ENCODE assay signal across 29 cellular contexts in the genomic region with DNA sequence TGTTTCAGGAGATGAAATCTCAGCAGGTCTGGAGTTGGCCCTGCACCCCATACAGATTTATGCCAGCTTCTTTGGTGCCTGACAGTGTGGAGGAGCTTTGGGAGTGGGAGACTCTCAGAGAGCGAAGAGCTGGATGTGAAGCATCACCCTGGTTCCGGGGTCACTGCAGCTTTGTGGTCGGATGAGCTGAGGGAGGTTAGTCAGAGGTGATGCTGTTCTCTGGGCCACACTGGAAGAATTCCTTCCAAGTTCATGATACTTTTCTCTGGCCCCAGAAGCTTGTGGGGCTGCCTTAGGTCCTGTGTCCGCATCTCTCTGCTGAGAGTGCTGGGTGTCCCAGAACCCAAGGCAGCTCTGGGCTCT.
DNase-seq lines count a peak whose midpoint lies in the region; ATAC-seq and TF ChIP-seq lines count a peak whose summit lies in the region.
"Had no signal": no experiment of that assay in that cellular context is flagged by ENCODE, and none has a peak within 500 bp of the region (broad histone marks: within the 10 kb centered on the region; RNA-seq: fewer than 3 reads in every experiment).

No MANE protein-coding gene starts in this region.

- no peak overlapping the region for H3K4me2 ChIP-seq in fibroblast of lung (ENCODE audit: extremely low read depth, insufficient read depth, low read length)

- peaks cover 57% of the 10 kb centered on the region for H3K4me1 Mint-ChIP-seq in neural crest cell
- H3K4me1 Mint-ChIP-seq: activated CD4-positive, alpha-beta T cell treated with anti-CD3 and anti-CD28 coated beads for 36 hours; endodermal cell had no signal

- no peak overlapping the region for H3K4me3 ChIP-seq in fibroblast of lung (replicated peaks in 1 of 4; ENCODE audit: control extremely low read depth in 1 of 4, insufficient read depth in 1 of 4, low read depth in 3 of 4, low read length in 4 of 4)
- H3K4me3 ChIP-seq: adrenal gland, cardiac muscle cell, right lobe of liver, SJCRH30, thoracic aorta had no signal

- H3K36me3 Mint-ChIP-seq in neural crest cell (ENCODE audit: low read depth), result no peaks in the 10 kb centered on the region

- no peaks in the 10 kb centered on the region for H3K79me2 ChIP-seq in fibroblast of lung (ENCODE audit: control insufficient read depth, insufficient read depth, low read length)
- H3K79me2 ChIP-seq: parathyroid adenoma had no signal

- no peaks in the 10 kb centered on the region for H3K27me3 ChIP-seq in fibroblast of lung (ENCODE audit: control insufficient read depth, insufficient read depth, low read length)
- H3K27me3 ChIP-seq: adrenal gland, cardiac muscle cell, right lobe of liver had no signal

- H3K9me3 Mint-ChIP-seq in neural crest cell, result no peaks in the 10 kb centered on the region
- H3K9me3 Mint-ChIP-seq: activated T-cell treated with anti-CD3 and anti-CD28 coated beads, Interleukin-2, amount 50 U/mL, for 24 hours; endodermal cell had no signal

- H3K27ac ChIP-seq in fibroblast of lung (ENCODE audit: insufficient read depth, low read length), result no peak overlapping the region
- H3K27ac ChIP-seq: adrenal gland, cardiac muscle cell, parathyroid adenoma, right lobe of liver, SJCRH30, thoracic aorta had no signal

- no peaks in the 10 kb centered on the region for H3K36me3 ChIP-seq in fibroblast of lung (ENCODE audit: control insufficient read depth, insufficient read depth, low read length)
- H3K36me3 ChIP-seq: adrenal gland, cardiac muscle cell, right lobe of liver, SJCRH30, thoracic aorta had no signal

- H4K20me1 ChIP-seq in fibroblast of lung (ENCODE audit: control insufficient read depth, extremely low read depth, insufficient read depth, low read length), result no peaks in the 10 kb centered on the region

- DNase-seq in EH (ENCODE audit: low read depth) (peak; percentile 36), LHCN-M2 (ENCODE audit: low read depth) (peak; percentile 33), fibroblast of lung (ENCODE audit: low read depth in 2 of 2) (peak; percentile 34 to 70), neural crest cell (ENCODE audit: low read depth, low spot score) (no peak), mesenteric fat pad (ENCODE audit: low spot score) (no peak), iPS-NIHi7 (ENCODE audit: extremely low spot score) (no peak)
- DNase-seq: activated CD4-positive, alpha-beta T cell treated with anti-CD3 and anti-CD28 coated beads for 36 hours; activated T-cell treated with anti-CD3 and anti-CD28 coated beads, Interleukin-2, amount 50 U/mL, for 24 hours; C1 segment of cervical spinal cord; cortex of kidney; DMS79 treated with DMSO at 0.1 percent for 48 hours; endodermal cell; head of caudate nucleus; KBM-7; left colon; mesendoderm; NCI-H1436 treated with DMSO at 0.1 percent for 48 hours; NK-92 treated with Interleukin-12 subunit alpha and Interleukin-12 subunit beta, amount 100 ng/mL, for 24 hours; right lobe of liver; SJCRH30; stimulated activated naive CD8-positive, alpha-beta T cell treated with anti-CD3 and anti-CD28 coated beads, Interleukin-15, Interleukin-2, amounts not matched to agents 100 U/mL and 50 U/mL, for 24 hours; T-helper 1 cell had no signal

- no peak for ATAC-seq in HG02588 (IDR thresholded peaks at IDR 0.05; ENCODE audit: unreplicated experiment)
- ATAC-seq in HG03457 (IDR thresholded peaks at IDR 0.05; ENCODE audit: unreplicated experiment), result no peak
- ATAC-seq: activated CD4-positive, alpha-beta T cell treated with anti-CD3 and anti-CD28 coated beads for 36 hours; left colon; Panc1; right lobe of liver; stimulated activated naive CD8-positive, alpha-beta T cell treated with anti-CD3 and anti-CD28 coated beads, Interleukin-15, Interleukin-2, amounts not matched to agents 100 U/mL and 50 U/mL, for 24 hours had no signal

- no peak overlapping the region for H3K9ac ChIP-seq in fibroblast of lung (ENCODE audit: insufficient read depth, low read length)
- H3K9ac ChIP-seq: parathyroid adenoma had no signal

- peak overlapping the region; percentile 76 for H3K27ac Mint-ChIP-seq in neural crest cell (ENCODE audit: unreplicated experiment)
- H3K27ac Mint-ChIP-seq: activated CD4-positive, alpha-beta T cell treated with anti-CD3 and anti-CD28 coated beads for 36 hours; activated T-cell treated with anti-CD3 and anti-CD28 coated beads, Interleukin-2, amount 50 U/mL, for 24 hours; endodermal cell had no signal

- TF ChIP-seq CTCF in fibroblast of lung (conservative IDR thresholded peaks at IDR 0.05 in 1 of 2, IDR thresholded peaks at IDR 0.05 in 1 of 2; ENCODE audit: low read depth in 1 of 2, low read length in 2 of 2), result no peak
- no peak for TF ChIP-seq CTCF in neural crest cell (conservative IDR thresholded peaks at IDR 0.05)

- H3K27me3 Mint-ChIP-seq in neural crest cell (ENCODE audit: low read depth), result peaks cover 10% of the 10 kb centered on the region

- peaks cover 5% of the 10 kb centered on the region for H3K4me1 ChIP-seq in fibroblast of lung (ENCODE audit: control insufficient read depth, extremely low read depth, insufficient read depth, low read length)
- H3K4me1 ChIP-seq: adrenal gland, parathyroid adenoma, right lobe of liver, SJCRH30 had no signal

- no peak overlapping the region for H3K4me3 Mint-ChIP-seq in neural crest cell
- H3K4me3 Mint-ChIP-seq: activated CD4-positive, alpha-beta T cell treated with anti-CD3 and anti-CD28 coated beads for 36 hours; activated T-cell treated with anti-CD3 and anti-CD28 coated beads, Interleukin-2, amount 50 U/mL, for 24 hours; endodermal cell had no signal

- peak overlapping the region; percentile 43 for H2AFZ ChIP-seq in fibroblast of lung (ENCODE audit: low read length)
- H2AFZ ChIP-seq: parathyroid adenoma had no signal

- H3K9me3 ChIP-seq in fibroblast of lung (ENCODE audit: control insufficient read depth, insufficient read depth, low read depth, low read length), result no peaks in the 10 kb centered on the region
- H3K9me3 ChIP-seq: adrenal gland, right lobe of liver, SJCRH30, thoracic aorta had no signal

Comparison
In these comparisons a context has a peak if more than half of its experiments do, and no peak if none do; other contexts are left out.
1. DNase-seq: peak in EH (single experiment), LHCN-M2 (single experiment) and fibroblast of lung (2 of 2); none in neural crest cell (single experiment), mesenteric fat pad (single experiment) and iPS-NIHi7 (single experiment).